ENCODE assay signal across 8 cellular contexts in the genomic region with DNA sequence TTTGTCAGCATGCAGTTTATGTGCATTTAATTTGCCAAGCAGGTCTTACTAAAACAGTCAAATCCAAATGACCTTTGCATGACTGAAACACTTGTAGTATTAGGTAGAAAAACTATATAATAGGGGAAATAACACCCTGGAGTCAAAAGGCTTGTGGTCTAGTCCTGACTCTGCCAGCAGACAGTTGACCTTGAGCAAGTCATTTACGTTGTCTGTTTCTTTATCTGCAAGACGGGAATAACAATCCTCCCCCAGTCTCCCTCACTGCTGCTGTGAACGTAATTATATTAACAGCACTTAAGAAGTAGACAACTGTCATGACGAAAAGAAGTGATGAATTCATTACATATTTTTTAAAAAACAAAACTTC. TPM values are rescaled to one million over a fixed set of nuclear protein-coding genes. Genes with fewer than 3 reads are reported as not detected.
DNase-seq lines count a peak whose midpoint lies in the region; ATAC-seq and TF ChIP-seq lines count a peak whose summit lies in the region.

No MANE protein-coding gene starts in this region.

- H3K27me3 Mint-ChIP-seq in Caco-2 (ENCODE audit: insufficient read depth, unreplicated experiment): no peaks in the 10 kb centered on the region

- H3K9me3 ChIP-seq in Caco-2 (no peaks in the 10 kb centered on the region), HUES6 (ENCODE audit: control insufficient read depth, insufficient read depth, low read depth, low read length) (0 out of 2 replicates have a peak, but pooled peaks cover 3% of the 10 kb centered on the region), adrenal gland (replicated peaks in 1 of 3) (no peaks in the 10 kb centered on the region), skeletal muscle satellite cell (replicated peaks; ENCODE audit: low read length) (no peaks in the 10 kb centered on the region)

- H3K9me3 Mint-ChIP-seq in Caco-2 (ENCODE audit: unreplicated experiment): no peaks in the 10 kb centered on the region

- H3K27ac ChIP-seq in HUES6 (ENCODE audit: low read depth, low read length) (peak overlapping the region; percentile 79; the same call in 1 of the 2 replicates), adrenal gland (peak overlapping the region; percentile 47 to 91 (median 83))

- ATAC-seq in GM21529 (IDR thresholded peaks at IDR 0.05; ENCODE audit: unreplicated experiment): peak; percentile 23

- H3K4me1 Mint-ChIP-seq in Caco-2 (ENCODE audit: low read depth, unreplicated experiment): peaks cover 18% of the 10 kb centered on the region

- H3K4me1 ChIP-seq in Caco-2 (peaks cover 18% of the 10 kb centered on the region), HUES6 (ENCODE audit: control insufficient read depth, insufficient read depth, low read length) (peaks cover 41% of the 10 kb centered on the region), adrenal gland (replicated peaks in 1 of 2) (peaks cover 25 to 45% of the 10 kb centered on the region in 2 donors), skeletal muscle satellite cell (ENCODE audit: control insufficient read depth, insufficient read depth, low read length) (peaks cover 45% of the 10 kb centered on the region)

- H3K27ac Mint-ChIP-seq in Caco-2 (ENCODE audit: unreplicated experiment): peak overlapping the region; percentile 81

- H3K27me3 ChIP-seq in Caco-2 (replicated peaks; ENCODE audit: control insufficient read depth, insufficient read depth, low read length) (no peaks in the 10 kb centered on the region), HUES6 (ENCODE audit: control insufficient read depth, insufficient read depth, low read length) (no peaks in the 10 kb centered on the region), adrenal gland (no peaks in the 10 kb centered on the region), skeletal muscle satellite cell (ENCODE audit: control insufficient read depth, insufficient read depth, low read length) (no peaks in the 10 kb centered on the region)

- H3K4me2 ChIP-seq in skeletal muscle satellite cell (ENCODE audit: low read length): peak overlapping the region; percentile 64

- BruUV-seq in Caco-2 (replicated peaks; lab: Mats Ljungman, UMichigan): no TSS peak

- DNase-seq in Caco-2 (no peak), adrenal gland (peak in 2 of 7 donors; percentile 29 to 56), NCI-H1436 (lab: John Stamatoyannopoulos, UW) (no peak)
- no peak for DNase-seq in stimulated activated CD4-positive, alpha-beta T cell treated with anti-CD3 and anti-CD28 coated beads, Interleukin-2, amount 100 ng/mL, for 24 hours
- no peak for DNase-seq in activated CD4-positive, CD25-positive, alpha-beta regulatory T cell (lab: John Stamatoyannopoulos, UW)

- WGBS in adrenal gland, 4 donors: 29 to 52% (median 37%) methylated on average over 4 of the region's 4 CpGs

- H3K4me3 ChIP-seq in Caco-2 (ENCODE audit: low read depth, low read length) (no peak overlapping the region), HUES6 (ENCODE audit: low read depth, low read length) (no peak overlapping the region), adrenal gland (no peak overlapping the region), skeletal muscle satellite cell (ENCODE audit: low read length) (no peak overlapping the region)

- H3K36me3 Mint-ChIP-seq in Caco-2 (ENCODE audit: insufficient read depth, unreplicated experiment): peaks cover 42% of the 10 kb centered on the region

- H3K4me3 Mint-ChIP-seq in Caco-2 (ENCODE audit: unreplicated experiment): no peak overlapping the region

- TF ChIP-seq POLR2A in adrenal gland (IDR thresholded peaks at IDR 0.05): no peak

- intact Hi-C loops in Caco-2 (cut with micrococcal nuclease; ENCODE audit: unreplicated experiment) (no loop called here), adrenal gland (cut with DNase I) (no loop called here)

- H3K9ac ChIP-seq in HUES6 (ENCODE audit: low read length) (no peak overlapping the region), skeletal muscle satellite cell (ENCODE audit: low read depth, low read length) (no peak overlapping the region)

- no peaks in the 10 kb centered on the region; the same call in 1 of the 2 replicates for H3K36me3 ChIP-seq in Caco-2 (ENCODE audit: control insufficient read depth, insufficient read depth, low read length)
- no peaks in the 10 kb centered on the region for H3K36me3 ChIP-seq in HUES6 (ENCODE audit: control insufficient read depth, insufficient read depth, low read length)
- H3K36me3 ChIP-seq in adrenal gland (replicated peaks in 1 of 2): no peaks in the 10 kb centered on the region
- H3K36me3 ChIP-seq in skeletal muscle satellite cell (ENCODE audit: insufficient read depth, low read length): peaks cover 4% of the 10 kb centered on the region

- POLR2A ChIA-PET in Caco-2 (lab: Charles Lee): no interaction called here

- CTCF ChIA-PET in Caco-2 (lab: Charles Lee): no interaction called here

- TF ChIP-seq CTCF in Caco-2 (IDR thresholded peaks at IDR 0.05; ENCODE audit: insufficient read depth in 1 of 2, low read depth in 1 of 2, low read length in 1 of 2, severe bottlenecking in 1 of 2, unreplicated experiment in 1 of 2): no peak
- no peak for TF ChIP-seq CTCF in adrenal gland (IDR thresholded peaks at IDR 0.05)

RNA-seq across cellular contexts. Expression of a gene that starts 26.1 kb away (rescaled TPM):
- total RNA-seq in Caco-2 (2022) (165 and 175 TPM in 2 replicates), adrenal gland (10 to 100 TPM; 18.2 to 61.7 (median 41.6) TPM)
- 10 to 100 TPM in 1 of 3 donors, 1 to 10 TPM in 2; 2.5 to 12.9 (median 4.3) TPM for polyA plus RNA-seq in adrenal gland
- 47.4 and 67.2 TPM in 2 replicates for total RNA-seq in skeletal muscle satellite cell (2012; rRNA removed)
